In genomic region chr2:163644238-163644637, GRCh38 we compare ENCODE assay signal across 1 cellular context.
TF ChIP-seq lines count a peak whose summit lies in the region.

No MANE protein-coding gene starts in this region.

TF ChIP-seq in GM23338, 12 proteins besides CTCF, POLR2A, EP300 and RAD21 (continued from another document):
- no peak for TF ChIP-seq ZNF462 (CRISPR knock-in tag; IDR thresholded peaks at IDR 0.05)
